In the genomic region with DNA sequence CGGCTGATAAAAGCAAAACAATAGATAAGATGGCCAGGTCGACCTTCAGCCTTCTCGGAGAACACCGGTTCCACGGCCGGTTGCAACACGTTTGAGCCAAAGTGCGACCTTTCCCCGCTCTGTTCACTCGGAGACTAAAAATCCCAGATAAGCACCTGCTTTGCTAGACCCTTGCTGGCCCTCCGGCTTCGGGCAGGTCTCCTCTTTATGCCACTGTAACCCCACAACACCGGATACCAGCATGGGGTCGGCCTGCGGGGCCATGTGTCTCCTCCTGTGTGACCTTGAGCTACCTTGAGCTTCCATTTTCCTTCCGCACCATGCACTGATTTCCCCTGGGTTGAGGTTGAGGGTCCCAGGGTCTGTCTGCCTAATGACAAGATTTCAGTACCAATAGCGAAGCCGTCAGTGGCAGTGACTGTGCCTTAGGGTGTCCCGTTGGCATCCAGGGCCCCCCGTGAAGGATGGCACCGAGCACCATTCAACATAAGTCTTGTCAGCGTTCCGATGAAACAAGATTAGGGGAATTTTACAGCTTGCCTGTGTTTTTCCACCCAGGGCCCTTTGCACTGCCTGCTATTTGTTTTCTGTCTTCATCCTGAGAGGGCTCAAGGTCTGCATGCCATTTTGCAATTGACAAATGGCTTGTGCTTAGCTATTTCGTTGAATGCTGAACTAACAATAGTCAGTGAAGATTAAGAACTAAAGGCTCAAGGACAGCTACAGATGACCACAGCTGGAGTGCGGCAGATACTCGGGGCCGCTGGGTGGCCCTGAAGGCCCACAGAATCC, we compare ENCODE assay signal across 26 cellular contexts.
DNase-seq lines count a peak whose midpoint lies in the region; ATAC-seq, FAIRE-seq and TF ChIP-seq lines count a peak whose summit lies in the region.
"Had no signal": no experiment of that assay in that cellular context is flagged by ENCODE, and none has a peak within 500 bp of the region (broad histone marks: within the 10 kb centered on the region; RNA-seq: fewer than 3 reads in every experiment).

No MANE protein-coding gene starts in this region.

- no peak overlapping the region for H3K4me3 Mint-ChIP-seq in activated naive CD4-positive, alpha-beta T cell treated with anti-CD3 and anti-CD28 coated beads, Interleukin-2, amount 10 ng/mL, durations not matched to agents 7 days and 5 days
- no peak overlapping the region for H3K4me3 Mint-ChIP-seq in glutamatergic neuron (ENCODE audit: unreplicated experiment)
- H3K4me3 Mint-ChIP-seq: activated T-cell treated with anti-CD3 and anti-CD28 coated beads, Interleukin-2, amount 50 U/mL, for 24 hours; memory B cell; naive thymus-derived CD8-positive, alpha-beta T cell had no signal

- peak overlapping the region in 1 of 2 donors; percentile 15 for H3K27ac ChIP-seq in small intestine (ENCODE audit: low read depth in 1 of 2, low read length in 1 of 2)
- H3K27ac ChIP-seq: skin epidermis had no signal

- no peaks in the 10 kb centered on the region for H3K9me3 ChIP-seq in small intestine (ENCODE audit: control insufficient read depth, low read depth)

- DNase-seq in activated naive CD4-positive, alpha-beta T cell treated with anti-CD3 and anti-CD28 coated beads, Interleukin-2, amount 10 ng/mL, durations not matched to agents 7 days and 5 days, result no peak
- DNase-seq in activated naive CD4-positive, alpha-beta T cell treated with Interleukin-2 at 50 U/mL for 16 hours, result no peak
- DNase-seq in glutamatergic neuron (peak; percentile 13), mesenteric fat pad (ENCODE audit: low spot score) (peak; percentile 87), small intestine (peak; percentile 52), SHP77 (lab: John Stamatoyannopoulos, UW) (no peak), mucosa of gallbladder (ENCODE audit: low spot score) (no peak)
- DNase-seq: 8988T; activated CD4-positive, alpha-beta T cell treated with anti-CD3 and anti-CD28 coated beads for 4 hours; activated naive CD4-positive, alpha-beta T cell; activated T-cell treated with anti-CD3 and anti-CD28 coated beads, Interleukin-2, amount 50 U/mL, for 24 hours; anterior cingulate cortex; caudate nucleus; COR-L47; DMS79 treated with DMSO at 0.1 percent for 48 hours; naive thymus-derived CD8-positive, alpha-beta T cell; NCI-H1436; NCI-H2171 treated with DMSO at 0.1 percent for 48 hours; NCI-H524 treated with DMSO at 0.1 percent for 48 hours; stimulated activated CD4-positive, alpha-beta T cell treated with anti-CD3 and anti-CD28 coated beads, Interleukin-2, amount 100 ng/mL, for 24 hours had no signal

- no peaks in the 10 kb centered on the region for H3K9me3 Mint-ChIP-seq in activated naive CD4-positive, alpha-beta T cell treated with anti-CD3 and anti-CD28 coated beads, Interleukin-2, amount 10 ng/mL, durations not matched to agents 7 days and 5 days
- H3K9me3 Mint-ChIP-seq in glutamatergic neuron (ENCODE audit: unreplicated experiment), result peaks cover 3% of the 10 kb centered on the region
- H3K9me3 Mint-ChIP-seq: activated T-cell treated with anti-CD3 and anti-CD28 coated beads, Interleukin-2, amount 50 U/mL, for 24 hours; memory B cell; naive thymus-derived CD8-positive, alpha-beta T cell had no signal

- CTCF ChIA-PET in activated naive CD4-positive, alpha-beta T cell treated with anti-CD3 and anti-CD28 coated beads, Interleukin-2, amount 10 ng/mL, durations not matched to agents 7 days and 5 days (lab: Charles Lee), result no interaction called here

- 70 to 85% (median 77%) methylated on average over 27 of the region's 27 CpGs for WGBS in small intestine, 3 donors

- FAIRE-seq in small intestine (lab: Jason Lieb, UNC), result no peak
- FAIRE-seq: GM18507, islet of Langerhans had no signal

- H3K27ac Mint-ChIP-seq in activated naive CD4-positive, alpha-beta T cell treated with anti-CD3 and anti-CD28 coated beads, Interleukin-2, amount 10 ng/mL, durations not matched to agents 7 days and 5 days, result peak overlapping the region; percentile 24
- H3K27ac Mint-ChIP-seq in glutamatergic neuron (ENCODE audit: unreplicated experiment), result no peak overlapping the region
- H3K27ac Mint-ChIP-seq: activated T-cell treated with anti-CD3 and anti-CD28 coated beads, Interleukin-2, amount 50 U/mL, for 24 hours; memory B cell had no signal

- H3K4me1 ChIP-seq in small intestine (ENCODE audit: control insufficient read depth in 2 of 2, insufficient read depth in 1 of 2, low read depth in 1 of 2, low read length in 1 of 2), result peaks cover 5 to 17% of the 10 kb centered on the region in 2 donors

- no peak for ATAC-seq in HG02610 (IDR thresholded peaks at IDR 0.05; ENCODE audit: unreplicated experiment)
- ATAC-seq: naive thymus-derived CD8-positive, alpha-beta T cell; SK-N-SH treated with all-trans-retinoic acid at 6 μM for 48 hours had no signal

- H3K4me1 Mint-ChIP-seq in activated naive CD4-positive, alpha-beta T cell treated with anti-CD3 and anti-CD28 coated beads, Interleukin-2, amount 10 ng/mL, durations not matched to agents 7 days and 5 days, result peaks cover 5% of the 10 kb centered on the region
- peaks cover 4% of the 10 kb centered on the region for H3K4me1 Mint-ChIP-seq in glutamatergic neuron (ENCODE audit: low read depth, unreplicated experiment)

- TF ChIP-seq CTCF in glutamatergic neuron (IDR thresholded peaks at IDR 0.05; ENCODE audit: partially characterized antibody, unreplicated experiment), result no peak

- no peaks in the 10 kb centered on the region for H3K27me3 ChIP-seq in small intestine (ENCODE audit: control insufficient read depth in 2 of 2, insufficient read depth in 2 of 2, low read length in 2 of 2)

- H3K36me3 Mint-ChIP-seq in activated naive CD4-positive, alpha-beta T cell treated with anti-CD3 and anti-CD28 coated beads, Interleukin-2, amount 10 ng/mL, durations not matched to agents 7 days and 5 days, result no peaks in the 10 kb centered on the region
- no peaks in the 10 kb centered on the region for H3K36me3 Mint-ChIP-seq in glutamatergic neuron (ENCODE audit: unreplicated experiment)

- no peak overlapping the region for H3K4me3 ChIP-seq in small intestine (ENCODE audit: low read depth in 1 of 2, low read length in 2 of 2)
- H3K4me3 ChIP-seq: skin epidermis had no signal

- H3K36me3 ChIP-seq in small intestine (ENCODE audit: control insufficient read depth in 2 of 2, insufficient read depth in 2 of 2, low read length in 2 of 2), result no peaks in the 10 kb centered on the region

- no peaks in the 10 kb centered on the region for H3K27me3 Mint-ChIP-seq in activated naive CD4-positive, alpha-beta T cell treated with anti-CD3 and anti-CD28 coated beads, Interleukin-2, amount 10 ng/mL, durations not matched to agents 7 days and 5 days
- H3K27me3 Mint-ChIP-seq in glutamatergic neuron (ENCODE audit: unreplicated experiment), result peaks cover 2% of the 10 kb centered on the region
- H3K27me3 Mint-ChIP-seq: activated T-cell treated with anti-CD3 and anti-CD28 coated beads, Interleukin-2, amount 50 U/mL, for 24 hours; memory B cell; naive thymus-derived CD8-positive, alpha-beta T cell had no signal

Comparison
In these comparisons a context has a peak if more than half of its experiments do, and no peak if none do; other contexts are left out.
1. DNase-seq: peak in glutamatergic neuron (single experiment), mesenteric fat pad (single experiment) and small intestine (single experiment); none in activated naive CD4-positive, alpha-beta T cell treated with anti-CD3 and anti-CD28 coated beads, Interleukin-2, amount 10 ng/mL, durations not matched to agents 7 days and 5 days (single experiment), activated naive CD4-positive, alpha-beta T cell treated with Interleukin-2 at 50 U/mL for 16 hours (single experiment), SHP77 (0 of 2) and mucosa of gallbladder (single experiment).